ENCODE assay signal across 1 cellular context in genomic region chr22:17348464-17349103, GRCh38.
TF ChIP-seq lines count a peak whose summit lies in the region.

No MANE protein-coding gene starts in this region.

TF ChIP-seq in liver, 16 proteins besides CTCF, POLR2A, EP300 and RAD21 (continued from another document):
- no peak for TF ChIP-seq REST (IDR thresholded peaks at IDR 0.05)
- TF ChIP-seq JUND (IDR thresholded peaks at IDR 0.05) = no peak
- TF ChIP-seq ZBTB33 (IDR thresholded peaks at IDR 0.05) = no peak
- TF ChIP-seq HNF4A (conservative IDR thresholded peaks at IDR 0.05) = no peak
- TF ChIP-seq HNF4G (IDR thresholded peaks at IDR 0.05) = no peak
- no peak for TF ChIP-seq NR2F2 (IDR thresholded peaks at IDR 0.05)
